In genomic region chr19:28242317-28242927, GRCh38 we compare ENCODE assay signal across 8 cellular contexts.
DNase-seq lines count a peak whose midpoint lies in the region; ATAC-seq and TF ChIP-seq lines count a peak whose summit lies in the region.

No MANE protein-coding gene starts in this region.

- H3K27ac Mint-ChIP-seq in MCF 10A (ENCODE audit: low read depth, unreplicated experiment) = no peak overlapping the region

- no peaks in the 10 kb centered on the region for H3K36me3 ChIP-seq in breast epithelium
- H3K36me3 ChIP-seq in brain microvascular endothelial cell (replicated peaks) = no peaks in the 10 kb centered on the region

- H3K4me1 Mint-ChIP-seq in MCF 10A (ENCODE audit: insufficient read depth, unreplicated experiment) = no peaks in the 10 kb centered on the region

- intact Hi-C loops in MCF 10A (cut with micrococcal nuclease) (no loop called here), breast epithelium (cut with DNase I; ENCODE audit: low total_unique reads) (no loop called here)

- no TSS peak for BruUV-seq in MCF 10A (replicated peaks; lab: Mats Ljungman, UMichigan)

- CTCF ChIA-PET in MCF 10A (lab: Yijun Ruan, JAX) = interaction anchor here (0.6 kb wide), 1 partner anchor 494 kb away, joined by 3 read pairs; no protein-coding TSS in a partner anchor

- in situ Hi-C loops in brain microvascular endothelial cell (cut with HindIII; ENCODE audit: low pct_ligation_motif_present, low sequenced_read_pairs) = no loop called here

- H3K4me3 Mint-ChIP-seq in MCF 10A (ENCODE audit: unreplicated experiment) = no peak overlapping the region

- H3K36me3 Mint-ChIP-seq in MCF 10A (ENCODE audit: insufficient read depth, unreplicated experiment) = no peaks in the 10 kb centered on the region

- H3K27me3 ChIP-seq in breast epithelium = no peaks in the 10 kb centered on the region
- no peaks in the 10 kb centered on the region for H3K27me3 ChIP-seq in brain microvascular endothelial cell (replicated peaks)

- no peak for ATAC-seq in GM18909 (IDR thresholded peaks at IDR 0.05; ENCODE audit: poor library complexity, unreplicated experiment)
- ATAC-seq in HG02884 (IDR thresholded peaks at IDR 0.05; ENCODE audit: unreplicated experiment) = no peak
- ATAC-seq in HG03159 (IDR thresholded peaks at IDR 0.05; ENCODE audit: unreplicated experiment) = no peak

- no peak overlapping the region for H3K27ac ChIP-seq in breast epithelium
- no peak overlapping the region for H3K27ac ChIP-seq in brain microvascular endothelial cell

- TF ChIP-seq POLR2A in breast epithelium (IDR thresholded peaks at IDR 0.05) = no peak

- TF ChIP-seq CTCF in MCF 10A (IDR thresholded peaks at IDR 0.05; ENCODE audit: unreplicated experiment) (no peak), breast epithelium (IDR thresholded peaks at IDR 0.05) (no peak), brain microvascular endothelial cell (IDR thresholded peaks at IDR 0.05; ENCODE audit: low read depth, low read length, missing control alignments) (peak; percentile 69)

- H3K4me3 ChIP-seq in breast epithelium (no peak overlapping the region), brain microvascular endothelial cell (ENCODE audit: low read depth, low read length) (no peak overlapping the region)

- no peaks in the 10 kb centered on the region for H3K4me1 ChIP-seq in breast epithelium

- DNase-seq in MCF 10A (ENCODE audit: unreplicated experiment) (peak; percentile 0), breast epithelium (ENCODE audit: low spot score in 2 of 2) (no peak), NCI-H1930 (lab: John Stamatoyannopoulos, UW) (peak; percentile 9 to 50), brain microvascular endothelial cell (peak; percentile 12), middle frontal gyrus (ENCODE audit: extremely low spot score, low spot score) (peak; percentile 8)

- H3K9me3 ChIP-seq in breast epithelium = no peaks in the 10 kb centered on the region

- H3K27me3 Mint-ChIP-seq in MCF 10A (ENCODE audit: insufficient read depth, unreplicated experiment) = no peaks in the 10 kb centered on the region

- POLR2A ChIA-PET in MCF 10A (lab: Yijun Ruan, JAX) = no interaction called here

- H3K9me3 Mint-ChIP-seq in MCF 10A (ENCODE audit: unreplicated experiment) = peaks cover 18% of the 10 kb centered on the region

Comparison
In these comparisons a context has a peak if more than half of its experiments do, and no peak if none do; other contexts are left out.
1. DNase-seq: peak in MCF 10A (single experiment), NCI-H1930 (2 of 2), brain microvascular endothelial cell (single experiment) and middle frontal gyrus (single experiment); none in breast epithelium (0 of 2).